ENCODE assay signal across 13 cellular contexts in genomic region chr3:45907769-45908705, GRCh38. TPM values are rescaled to one million over a fixed set of nuclear protein-coding genes. Genes with fewer than 3 reads are reported as not detected.
DNase-seq lines count a peak whose midpoint lies in the region; ATAC-seq and TF ChIP-seq lines count a peak whose summit lies in the region.
"Had no signal": no experiment of that assay in that cellular context is flagged by ENCODE, and none has a peak within 500 bp of the region (broad histone marks: within the 10 kb centered on the region; RNA-seq: fewer than 3 reads in every experiment).

No MANE protein-coding gene starts in this region.

- peaks cover 4% of the 10 kb centered on the region for H3K36me3 Mint-ChIP-seq in CD8-positive, alpha-beta T cell
- H3K36me3 Mint-ChIP-seq in nephron (ENCODE audit: low read depth) = no peaks in the 10 kb centered on the region
- H3K36me3 Mint-ChIP-seq in GM23338 (ENCODE audit: low read depth) = no peaks in the 10 kb centered on the region

- peak overlapping the region; percentile 9 for H3K27ac Mint-ChIP-seq in CD8-positive, alpha-beta T cell
- H3K27ac Mint-ChIP-seq in nephron (peak overlapping the region in 2 of 3 experiments; percentile 12 to 21), GM23338 (no peak overlapping the region)

- no peaks in the 10 kb centered on the region for H4K20me1 ChIP-seq in GM23338 (replicated peaks; ENCODE audit: insufficient read depth)

- H3K4me3 Mint-ChIP-seq in CD8-positive, alpha-beta T cell = no peak overlapping the region
- H3K4me3 Mint-ChIP-seq in nephron = no peak overlapping the region
- no peak overlapping the region for H3K4me3 Mint-ChIP-seq in GM23338

- POLR2A ChIA-PET in CD8-positive, alpha-beta T cell (lab: Charles Lee) = interaction anchor here (1.4 to 1.5 kb wide), 2 partner anchors 14 to 16 kb away, joined by 4 to 5 read pairs; no protein-coding TSS in a partner anchor

- no peaks in the 10 kb centered on the region for H3K27me3 ChIP-seq in CD8-positive, alpha-beta T cell (ENCODE audit: insufficient read depth, low read length)
- no peaks in the 10 kb centered on the region for H3K27me3 ChIP-seq in MG63
- no peaks in the 10 kb centered on the region for H3K27me3 ChIP-seq in GM23338 (ENCODE audit: insufficient read depth)
- H3K27me3 ChIP-seq: upper lobe of right lung had no signal

- no peak overlapping the region for H2AFZ ChIP-seq in GM23338

- no peaks in the 10 kb centered on the region for H3F3A ChIP-seq in GM23338 (replicated peaks; ENCODE audit: low read depth)

- CTCF ChIA-PET in CD8-positive, alpha-beta T cell (lab: Charles Lee) = interaction anchor here (0.7 to 1.8 kb wide), 3 partner anchors 32 to 171 kb away, joined by 3 to 13 read pairs (median 3); no protein-coding TSS in a partner anchor

- no peaks in the 10 kb centered on the region for H3K36me3 ChIP-seq in CD8-positive, alpha-beta T cell (ENCODE audit: insufficient read depth, low read length)
- no peaks in the 10 kb centered on the region for H3K36me3 ChIP-seq in MG63
- no peaks in the 10 kb centered on the region for H3K36me3 ChIP-seq in GM23338 (ENCODE audit: insufficient read depth)
- H3K36me3 ChIP-seq: upper lobe of right lung had no signal

- no peaks in the 10 kb centered on the region for H3K27me3 Mint-ChIP-seq in CD8-positive, alpha-beta T cell (ENCODE audit: low read depth)
- peaks cover 4% of the 10 kb centered on the region for H3K27me3 Mint-ChIP-seq in nephron (ENCODE audit: low read depth)
- peaks cover 9% of the 10 kb centered on the region for H3K27me3 Mint-ChIP-seq in GM23338 (ENCODE audit: insufficient read depth, low read depth, poor library complexity)

- H3K9me2 ChIP-seq in GM23338 (ENCODE audit: insufficient read depth) = peaks cover 6% of the 10 kb centered on the region; the same call in 1 of the 2 replicates

- ATAC-seq in CD8-positive, alpha-beta T cell = peak; percentile 60
- no peak for ATAC-seq in GM23338

- intact Hi-C loops in CD8-positive, alpha-beta T cell (cut with DNase I, micrococcal nuclease) = no loop called here

- no peaks in the 10 kb centered on the region for H3K9me3 ChIP-seq in CD8-positive, alpha-beta T cell (ENCODE audit: low read length)
- no peaks in the 10 kb centered on the region for H3K9me3 ChIP-seq in MG63
- H3K9me3 ChIP-seq: upper lobe of right lung had no signal

- peak in 3 of 7 experiments; percentile 13 to 60 (median 27) for DNase-seq in CD8-positive, alpha-beta T cell
- DNase-seq in MG63 (peak; percentile 13), choroid plexus epithelial cell (ENCODE audit: low read depth) (peak; percentile 67), NOMO-1 treated with DMSO at 0.1 percent for 48 hours (lab: John Stamatoyannopoulos, UW; ENCODE audit: unreplicated experiment) (no peak), retina (no peak), GM23338 (ENCODE audit: low spot score) (no peak)
- DNase-seq: activated CD4-positive, alpha-beta T cell treated with anti-CD3 and anti-CD28 coated beads for 4 hours; NCI-H82; upper lobe of right lung had no signal

- no peaks in the 10 kb centered on the region for H3K9me3 Mint-ChIP-seq in CD8-positive, alpha-beta T cell
- no peaks in the 10 kb centered on the region for H3K9me3 Mint-ChIP-seq in nephron
- no peaks in the 10 kb centered on the region for H3K9me3 Mint-ChIP-seq in GM23338

- TF ChIP-seq CTCF in CD8-positive, alpha-beta T cell (IDR thresholded peaks at IDR 0.05) = no peak
- TF ChIP-seq CTCF in choroid plexus epithelial cell (conservative IDR thresholded peaks at IDR 0.05; ENCODE audit: low read depth, low read length) = no peak
- TF ChIP-seq CTCF in nephron (IDR thresholded peaks at IDR 0.05; ENCODE audit: unreplicated experiment in 3 of 3) = no peak
- no peak for TF ChIP-seq CTCF in GM23338 (conservative IDR thresholded peaks at IDR 0.05; ENCODE audit: low read depth in 2 of 2)

- peaks cover 44% of the 10 kb centered on the region for H3K4me1 Mint-ChIP-seq in CD8-positive, alpha-beta T cell (ENCODE audit: low read depth)
- H3K4me1 Mint-ChIP-seq in nephron (peaks cover 7% of the 10 kb centered on the region), GM23338 (no peaks in the 10 kb centered on the region)

- H3K27ac ChIP-seq in CD8-positive, alpha-beta T cell (ENCODE audit: low read depth, low read length) = no peak overlapping the region
- H3K27ac ChIP-seq in GM23338 (ENCODE audit: low read depth) = no peak overlapping the region
- H3K27ac ChIP-seq: SK-N-MC, upper lobe of right lung had no signal

- H3K4me2 ChIP-seq in GM23338 = no peak overlapping the region

- no peak overlapping the region for H3K4me3 ChIP-seq in CD8-positive, alpha-beta T cell (ENCODE audit: low read depth, low read length)
- H3K4me3 ChIP-seq in MG63 (no peak overlapping the region), choroid plexus epithelial cell (ENCODE audit: low read depth, low read length) (no peak overlapping the region), GM23338 (no peak overlapping the region)
- H3K4me3 ChIP-seq: SK-N-MC, upper lobe of right lung had no signal

- H3K79me2 ChIP-seq in GM23338 (replicated peaks; ENCODE audit: insufficient read depth) = no peaks in the 10 kb centered on the region

- H3K4me1 ChIP-seq in CD8-positive, alpha-beta T cell (ENCODE audit: insufficient read depth, low read length) = peaks cover 15% of the 10 kb centered on the region
- H3K4me1 ChIP-seq in GM23338 (ENCODE audit: insufficient read depth) = no peaks in the 10 kb centered on the region

TF ChIP-seq in GM23338, 12 proteins besides CTCF, POLR2A, EP300 and RAD21 (continues in another document):
- TF ChIP-seq EZH2 (IDR thresholded peaks at IDR 0.05; ENCODE audit: low read depth, unreplicated experiment) (no peak), NANOG (IDR thresholded peaks at IDR 0.05; ENCODE audit: borderline replicate concordance) (no peak), ZNF114 (CRISPR knock-in tag; IDR thresholded peaks at IDR 0.05) (no peak), JUNB (IDR thresholded peaks at IDR 0.05; ENCODE audit: unreplicated experiment) (no peak)

RNA-seq across cellular contexts. Expression of gene CCR9, which starts 21.7 kb away (rescaled TPM):
- 10 to 100 TPM; 23.4 to 25.0 TPM for total RNA-seq in CD8-positive, alpha-beta T cell
- not detected in 2 replicates for total RNA-seq in MG63 (2014; rRNA removed; shearing (Covaris generic); ENCODE audit: low replicate concordance)
- total RNA-seq in GM23338 (2014; rRNA removed; shearing (Covaris generic)) = not detected in 2 replicates
- polyA plus RNA-seq in GM23338 (2016; fragmentation: Nextera tagmentation; extraction: Ambion mirVana) = not detected in 2 replicates
- total RNA-seq: posterior vena cava, upper lobe of right lung had no signal

RNA-seq across cellular contexts. Expression of gene CXCR6, which starts 35.2 kb away (rescaled TPM):
- 10 to 100 TPM in 1 of 2 experiments, 1 to 10 TPM in 1; 9.2 to 11.0 TPM for total RNA-seq in CD8-positive, alpha-beta T cell
- not detected in 2 replicates for total RNA-seq in MG63 (2014; rRNA removed; shearing (Covaris generic); ENCODE audit: low replicate concordance)
- not detected in 2 replicates for total RNA-seq in GM23338 (2014; rRNA removed; shearing (Covaris generic))
- 0.10 and 0.24 TPM in 2 replicates for polyA plus RNA-seq in GM23338 (2016; fragmentation: Nextera tagmentation; extraction: Ambion mirVana)
- total RNA-seq: frontal cortex had no signal

Comparison
In these comparisons a context has a peak if more than half of its experiments do, and no peak if none do; other contexts are left out.
1. DNase-seq: peak in MG63 (single experiment) and choroid plexus epithelial cell (single experiment); none in NOMO-1 treated with DMSO at 0.1 percent for 48 hours (single experiment), retina (single experiment) and GM23338 (single experiment).
2. RNA of gene CCR9, which starts 21.7 kb away (total RNA-seq): 23.4 to 25.0 TPM in CD8-positive, alpha-beta T cell; not detected in MG63 and not detected in GM23338; every median in the first group is over 10 times any median in the second.
3. RNA of gene CXCR6, which starts 35.2 kb away (total RNA-seq): 9.2 to 11.0 TPM in CD8-positive, alpha-beta T cell; not detected in MG63 and not detected in GM23338; every median in the first group is over 10 times any median in the second.